Comparison of ENCODE assay signal across 10 cellular contexts in genomic region chr17:50144845-50145531, GRCh38. TPM values are rescaled to one million over a fixed set of nuclear protein-coding genes. Genes with fewer than 3 reads are reported as not detected.
DNase-seq lines count a peak whose midpoint lies in the region; ATAC-seq, FAIRE-seq and TF ChIP-seq lines count a peak whose summit lies in the region.
"Had no signal": no experiment of that assay in that cellular context is flagged by ENCODE, and none has a peak within 500 bp of the region (broad histone marks: within the 10 kb centered on the region; RNA-seq: fewer than 3 reads in every experiment).

No MANE protein-coding gene starts in this region.

- peaks cover 81% of the 10 kb centered on the region for H3K36me3 Mint-ChIP-seq in activated CD8-positive, alpha-beta T cell treated with anti-CD3 and anti-CD28 coated beads, Interleukin-2, amount 10 ng/mL, durations not matched to agents 7 days and 5 days (ENCODE audit: low read depth)

- TF ChIP-seq POLR2A in gastroesophageal sphincter (IDR thresholded peaks at IDR 0.05): no peak
- no peak for TF ChIP-seq POLR2A in H54 (IDR thresholded peaks at IDR 0.05; ENCODE audit: low read depth, low read length)

- no peaks in the 10 kb centered on the region for H3K9me3 ChIP-seq in HEK293 (ENCODE audit: control insufficient read depth, insufficient read depth, low read depth, low read length)
- no peaks in the 10 kb centered on the region for H3K9me3 ChIP-seq in gastroesophageal sphincter

- peaks cover 75% of the 10 kb centered on the region for H3K4me1 Mint-ChIP-seq in activated CD8-positive, alpha-beta T cell treated with anti-CD3 and anti-CD28 coated beads, Interleukin-2, amount 10 ng/mL, durations not matched to agents 7 days and 5 days (ENCODE audit: low read depth)

- peaks cover 20 to 78% of the 10 kb centered on the region in 2 experiments; a peak in 2 of 3 replicates for H3K36me3 ChIP-seq in HEK293 (ENCODE audit: control insufficient read depth in 2 of 2, insufficient read depth in 1 of 2, low read length in 2 of 2)
- peaks cover 0 to 56% of the 10 kb centered on the region in 2 donors for H3K36me3 ChIP-seq in gastroesophageal sphincter

- no peak overlapping the region for H3K4me3 Mint-ChIP-seq in activated CD8-positive, alpha-beta T cell treated with anti-CD3 and anti-CD28 coated beads, Interleukin-2, amount 10 ng/mL, durations not matched to agents 7 days and 5 days

- no peak for ATAC-seq in activated CD8-positive, alpha-beta T cell treated with anti-CD3 and anti-CD28 coated beads, Interleukin-2, amount 10 ng/mL, durations not matched to agents 7 days and 5 days
- no peak for ATAC-seq in gastroesophageal sphincter

- POLR2A ChIA-PET in HEK293 (lab: Yijun Ruan, JAX): no interaction called here
- POLR2A ChIA-PET in activated CD8-positive, alpha-beta T cell treated with anti-CD3 and anti-CD28 coated beads, Interleukin-2, amount 10 ng/mL, durations not matched to agents 7 days and 5 days (lab: Charles Lee): no interaction called here

- FAIRE-seq in H54 (lab: Jason Lieb, UNC): no peak

- H3K4me1 ChIP-seq in HEK293 (ENCODE audit: control insufficient read depth, insufficient read depth, low read length): peaks cover 13% of the 10 kb centered on the region
- H3K4me1 ChIP-seq in gastroesophageal sphincter: peaks cover 0 to 91% (median 43%) of the 10 kb centered on the region in 3 donors

- CTCF ChIA-PET in HEK293 (lab: Yijun Ruan, JAX): interaction anchor here (0.9 to 1.6 kb wide), 2 partner anchors 30 to 50 kb away, joined by 3 read pairs; partner anchors contain the start of gene PDK2
- CTCF ChIA-PET in activated CD8-positive, alpha-beta T cell treated with anti-CD3 and anti-CD28 coated beads, Interleukin-2, amount 10 ng/mL, durations not matched to agents 7 days and 5 days (lab: Charles Lee): interaction anchor here (1.4 to 9.7 kb wide), 3 partner anchors 13 to 25 kb away, joined by 3 to 118 read pairs (median 8); no protein-coding TSS in a partner anchor

- TF ChIP-seq EP300 in gastroesophageal sphincter (IDR thresholded peaks at IDR 0.05): no peak

- H3K4me3 ChIP-seq in HEK293 (ENCODE audit: low read depth, low read length): no peak overlapping the region
- H3K4me3 ChIP-seq in gastroesophageal sphincter: no peak overlapping the region

- no peaks in the 10 kb centered on the region for H3K27me3 Mint-ChIP-seq in activated CD8-positive, alpha-beta T cell treated with anti-CD3 and anti-CD28 coated beads, Interleukin-2, amount 10 ng/mL, durations not matched to agents 7 days and 5 days (ENCODE audit: low read depth)

- H3K9me3 Mint-ChIP-seq in activated CD8-positive, alpha-beta T cell treated with anti-CD3 and anti-CD28 coated beads, Interleukin-2, amount 10 ng/mL, durations not matched to agents 7 days and 5 days (ENCODE audit: insufficient read depth): no peaks in the 10 kb centered on the region

- WGBS in gastroesophageal sphincter (ENCODE audit: low coverage in 1 of 2), 2 donors: 57% methylated on average over 2 of the region's 16 CpGs; no CpG with 5 or more reads in 1 of the 2 donors

- TF ChIP-seq CTCF in HEK293 (tag by site-specific recombination; IDR thresholded peaks at IDR 0.05): no peak
- no peak for TF ChIP-seq CTCF in gastroesophageal sphincter (IDR thresholded peaks at IDR 0.05)

- H3K27ac Mint-ChIP-seq in activated CD8-positive, alpha-beta T cell treated with anti-CD3 and anti-CD28 coated beads, Interleukin-2, amount 10 ng/mL, durations not matched to agents 7 days and 5 days: peak overlapping the region; percentile 81

- H3K27me3 ChIP-seq in gastroesophageal sphincter: no peaks in the 10 kb centered on the region

- DNase-seq in activated CD8-positive, alpha-beta T cell treated with anti-CD3 and anti-CD28 coated beads, Interleukin-2, amount 10 ng/mL, durations not matched to agents 7 days and 5 days: no peak
- peak; percentile 57 for DNase-seq in stimulated activated CD8-positive, alpha-beta memory T cell treated with anti-CD3 and anti-CD28 coated beads, Interleukin-4, amount 100 ng/mL, for 48 hours
- DNase-seq in NCI-H146 treated with DMSO at 0.1 percent for 48 hours (lab: John Stamatoyannopoulos, UW; ENCODE audit: unreplicated experiment): no peak
- no peak for DNase-seq in H54 (ENCODE audit: insufficient read length, low spot score)
- DNase-seq in kidney glomerular epithelial cell (lab: John Stamatoyannopoulos, UW): no peak
- DNase-seq: activated CD8-positive, alpha-beta memory T cell treated with anti-CD3 and anti-CD28 coated beads, Interleukin-2, amount 50 U/mL, for 48 hours; SHP77 treated with DMSO at 0.1 percent for 48 hours had no signal

- H3K27ac ChIP-seq in HEK293 (ENCODE audit: extremely low read depth, low read depth, low read length): no peak overlapping the region
- H3K27ac ChIP-seq in gastroesophageal sphincter: peak overlapping the region in 3 of 4 donors; percentile 91 to 97 (median 95)

TF ChIP-seq in HEK293, 187 proteins besides CTCF, POLR2A, EP300 and RAD21:
- TF ChIP-seq KLF7 (tag by site-specific recombination; IDR thresholded peaks at IDR 0.05; ENCODE audit: borderline replicate concordance) (no peak), REST (tag by site-specific recombination; IDR thresholded peaks at IDR 0.05) (no peak), ZNF600 (tag by site-specific recombination; IDR thresholded peaks at IDR 0.05) (0 out of 2 replicates have a peak, but pooled peaks have one; percentile 46), PRDM1 (tag by site-specific recombination; IDR thresholded peaks at IDR 0.05) (no peak), ZNF544 (tag by site-specific recombination; IDR thresholded peaks at IDR 0.05) (no peak), ZIC2 (tag by site-specific recombination; IDR thresholded peaks at IDR 0.05) (peak; percentile 15; the same call in 1 of the 2 replicates), ZNF692 (tag by site-specific recombination; IDR thresholded peaks at IDR 0.05) (no peak), ZNF274 (IDR thresholded peaks at IDR 0.05; ENCODE audit: low read length) (no peak), ZNF274 (tag by site-specific recombination; IDR thresholded peaks at IDR 0.05; ENCODE audit: borderline replicate concordance) (no peak), ZNF626 (tag by site-specific recombination; IDR thresholded peaks at IDR 0.05) (no peak)

RNA-seq across cellular contexts. Expression of gene PPP1R9B, which starts 5.5 kb away (rescaled TPM):
- total RNA-seq in activated CD8-positive, alpha-beta T cell treated with anti-CD3 and anti-CD28 coated beads, Interleukin-2, amount 10 ng/mL, durations not matched to agents 7 days and 5 days: 100 to 1,000 TPM; 113 to 115 TPM
- total RNA-seq in gastroesophageal sphincter: 10 to 100 TPM; 23.3 to 38.1 (median 30.8) TPM

RNA-seq across cellular contexts. Expression of gene SAMD14, which starts 15.0 kb away (rescaled TPM):
- under 1 TPM; 0.50 to 0.55 TPM for total RNA-seq in activated CD8-positive, alpha-beta T cell treated with anti-CD3 and anti-CD28 coated beads, Interleukin-2, amount 10 ng/mL, durations not matched to agents 7 days and 5 days
- 1 to 10 TPM; 1.3 to 2.8 (median 2.3) TPM for total RNA-seq in gastroesophageal sphincter
- total RNA-seq: HT1080 had no signal

RNA-seq across cellular contexts. Expression of gene SGCA, which starts 20.8 kb away (rescaled TPM):
- not detected for total RNA-seq in activated CD8-positive, alpha-beta T cell treated with anti-CD3 and anti-CD28 coated beads, Interleukin-2, amount 10 ng/mL, durations not matched to agents 7 days and 5 days
- 100 to 1,000 TPM in 2 of 4 donors, 10 to 100 TPM in 2; 58.1 to 145 (median 93.4) TPM for total RNA-seq in gastroesophageal sphincter
- total RNA-seq: HT1080 had no signal

RNA-seq across cellular contexts. Expression of gene PDK2, which starts 49.8 kb away (rescaled TPM):
- total RNA-seq in activated CD8-positive, alpha-beta T cell treated with anti-CD3 and anti-CD28 coated beads, Interleukin-2, amount 10 ng/mL, durations not matched to agents 7 days and 5 days: 10 to 100 TPM; 18.1 to 21.2 TPM
- total RNA-seq in gastroesophageal sphincter: 10 to 100 TPM; 31.6 to 70.6 (median 58.1) TPM

RNA-seq across cellular contexts. Expression of gene COL1A1, which starts 56.4 kb away (rescaled TPM):
- total RNA-seq in activated CD8-positive, alpha-beta T cell treated with anti-CD3 and anti-CD28 coated beads, Interleukin-2, amount 10 ng/mL, durations not matched to agents 7 days and 5 days: under 1 TPM; 0.18 to 0.26 TPM
- 10 to 100 TPM; 14.6 to 92.9 (median 69.7) TPM for total RNA-seq in gastroesophageal sphincter

Comparison
In these comparisons a context has a peak if more than half of its experiments do, and no peak if none do; other contexts are left out.
1. RNA of gene SGCA, which starts 20.8 kb away (total RNA-seq): 58.1 to 145 TPM in gastroesophageal sphincter; not detected in activated CD8-positive, alpha-beta T cell treated with anti-CD3 and anti-CD28 coated beads, Interleukin-2, amount 10 ng/mL, durations not matched to agents 7 days and 5 days; every median in the first group is over 10 times any median in the second.